Comparison of ENCODE assay signal across 9 cellular contexts in the genomic region with DNA sequence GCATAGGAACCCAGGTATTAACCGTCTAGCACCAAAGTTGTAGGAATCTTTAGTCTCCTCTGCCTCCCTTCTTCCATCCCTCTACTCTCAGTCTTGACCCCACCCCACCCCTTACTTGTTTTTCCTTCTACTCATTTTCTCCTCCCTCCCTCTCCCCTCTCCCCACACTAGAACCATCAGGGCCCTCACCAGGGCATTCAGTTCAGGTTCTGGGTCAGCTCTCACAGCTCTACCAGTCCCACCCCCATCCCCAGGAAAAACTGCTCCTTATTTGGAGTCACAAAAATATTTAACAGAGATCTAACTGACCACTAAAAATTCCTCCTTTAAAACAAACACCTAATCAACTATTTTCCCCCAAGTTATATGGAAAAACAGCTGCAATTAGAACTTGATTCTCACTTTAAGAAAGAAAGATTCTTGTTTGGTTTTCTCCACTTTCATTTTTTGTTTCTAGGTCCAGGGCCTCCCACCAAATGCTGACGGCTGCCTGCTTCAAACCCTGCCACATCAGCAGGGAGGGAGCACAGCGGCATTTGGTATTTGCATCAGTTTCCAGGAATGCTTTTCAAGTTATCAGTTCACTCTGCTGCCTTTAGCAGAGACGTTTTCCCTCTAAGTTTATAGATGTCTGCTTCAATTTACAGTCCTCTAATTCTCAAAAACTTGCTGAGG. TPM values are rescaled to one million over a fixed set of nuclear protein-coding genes. Genes with fewer than 3 reads are reported as not detected.
DNase-seq lines count a peak whose midpoint lies in the region; ATAC-seq and TF ChIP-seq lines count a peak whose summit lies in the region.
"Had no signal": no experiment of that assay in that cellular context is flagged by ENCODE, and none has a peak within 500 bp of the region (broad histone marks: within the 10 kb centered on the region; RNA-seq: fewer than 3 reads in every experiment).

No MANE protein-coding gene starts in this region.

- no peak for TF ChIP-seq EP300 in sigmoid colon (IDR thresholded peaks at IDR 0.05)

- H3K27ac ChIP-seq in Peyer's patch (peak overlapping the region in 3 of 4 donors; percentile 9 to 91 (median 28)), sigmoid colon (peak overlapping the region; percentile 89 to 94 (median 92))

- TF ChIP-seq CTCF in Peyer's patch (IDR thresholded peaks at IDR 0.05): no peak
- no peak for TF ChIP-seq CTCF in sigmoid colon (IDR thresholded peaks at IDR 0.05)
- TF ChIP-seq CTCF in natural killer cell (IDR thresholded peaks at IDR 0.05): no peak

- intact Hi-C loops in Right ventricle myocardium superior (cut with DNase I): no loop called here
- intact Hi-C loops in sigmoid colon (cut with DNase I): loop anchor here (10.0 kb wide), 1 partner anchor 477 kb away; no protein-coding TSS in a partner anchor
- intact Hi-C loops in natural killer cell (cut with micrococcal nuclease): no loop called here

- no peak overlapping the region for H3K4me3 ChIP-seq in Peyer's patch
- H3K4me3 ChIP-seq in sigmoid colon: peak overlapping the region in 2 of 4 donors; percentile 11 to 22

- no peaks in the 10 kb centered on the region for H3K9me3 ChIP-seq in Peyer's patch
- H3K9me3 ChIP-seq in sigmoid colon: no peaks in the 10 kb centered on the region

- no peak overlapping the region for H3K4me3 Mint-ChIP-seq in natural killer cell

- H3K4me1 Mint-ChIP-seq in natural killer cell: peaks cover 8 to 9% of the 10 kb centered on the region in 2 donors

- no peak for DNase-seq in Peyer's patch
- peak; percentile 55 for DNase-seq in Right ventricle myocardium superior
- DNase-seq in sigmoid colon: no peak
- no peak for DNase-seq in cortex of kidney (lab: John Stamatoyannopoulos, UW)
- DNase-seq in activated CD4-positive, CD25-positive, alpha-beta regulatory T cell (lab: John Stamatoyannopoulos, UW): no peak
- no peak for DNase-seq in natural killer cell
- DNase-seq in C1 segment of cervical spinal cord (lab: John Stamatoyannopoulos, UW): no peak
- DNase-seq: NCI-H446 had no signal

- H3K9me3 Mint-ChIP-seq in natural killer cell: no peaks in the 10 kb centered on the region

- H3K27me3 ChIP-seq in Peyer's patch: no peaks in the 10 kb centered on the region
- no peaks in the 10 kb centered on the region for H3K27me3 ChIP-seq in sigmoid colon

- TF ChIP-seq POLR2A in Peyer's patch (IDR thresholded peaks at IDR 0.05) (no peak), sigmoid colon (IDR thresholded peaks at IDR 0.05) (no peak)

- H3K36me3 Mint-ChIP-seq in natural killer cell: no peaks in the 10 kb centered on the region

- H3K4me1 ChIP-seq in Peyer's patch (no peaks in the 10 kb centered on the region), sigmoid colon (peaks cover 0 to 31% (median 25%) of the 10 kb centered on the region in 4 donors)

- 39 to 57% methylated on average over 4 of the region's 4 CpGs for WGBS in sigmoid colon, 2 donors

- no peaks in the 10 kb centered on the region for H3K36me3 ChIP-seq in Peyer's patch
- H3K36me3 ChIP-seq in sigmoid colon: no peaks in the 10 kb centered on the region

- peaks cover 21 to 29% of the 10 kb centered on the region in 2 donors for H3K27me3 Mint-ChIP-seq in natural killer cell (ENCODE audit: low read depth in 2 of 2)

- no peak overlapping the region for H3K27ac Mint-ChIP-seq in natural killer cell

- ATAC-seq in GM18502 (IDR thresholded peaks at IDR 0.05; ENCODE audit: poor library complexity, unreplicated experiment) (peak; percentile 76), Right ventricle myocardium superior (ENCODE audit: poor library complexity) (no peak), natural killer cell (no peak)

RNA-seq across cellular contexts. Expression of gene COL1A2, which starts 2.8 kb away (rescaled TPM):
- total RNA-seq in Peyer's patch (100 to 1,000 TPM in 1 of 4 donors, 10 to 100 TPM in 3; 28.0 to 404 (median 59.1) TPM), Right ventricle myocardium superior (62.9 TPM), sigmoid colon (1,000 to 10,000 TPM in 1 of 4 donors, 100 to 1,000 TPM in 2, 10 to 100 TPM in 1; 83.4 to 1,047 (median 197) TPM), natural killer cell (not detected)
- 100 to 1,000 TPM in 1 of 3 donors, 10 to 100 TPM in 2; 12.3 to 104 (median 19.2) TPM for polyA plus RNA-seq in sigmoid colon

Comparison
In these comparisons a context has a peak if more than half of its experiments do, and no peak if none do; other contexts are left out.
1. RNA of gene COL1A2, which starts 2.8 kb away (total RNA-seq): 83.4 to 1,047 TPM in sigmoid colon, 28.0 to 404 TPM in Peyer's patch and 62.9 TPM in Right ventricle myocardium superior (single experiment); not detected in natural killer cell; every median in the first group is over 10 times any median in the second.